15 cellular contexts compared by ENCODE assay signal in the genomic region with DNA sequence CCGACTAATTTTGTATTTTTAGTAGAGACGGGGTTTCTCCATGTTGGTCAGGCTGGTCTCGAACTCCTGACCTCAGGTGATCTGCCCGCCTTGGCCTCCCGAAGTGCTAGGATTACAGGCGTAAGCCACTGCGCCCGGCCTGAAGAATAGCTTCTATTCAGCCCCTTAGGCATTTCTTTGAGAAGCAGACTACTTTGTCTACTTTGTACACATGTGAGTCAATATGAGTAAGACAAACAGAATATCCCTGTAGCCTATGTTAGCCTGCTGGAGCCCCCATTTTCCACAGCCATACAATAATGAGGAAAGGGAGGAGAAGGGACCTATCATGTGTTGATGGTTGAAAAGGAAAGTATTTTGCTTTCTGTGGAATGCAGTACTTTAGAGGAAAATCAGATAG. TPM values are rescaled to one million over a fixed set of nuclear protein-coding genes. Genes with fewer than 3 reads are reported as not detected.
"Had no signal": no experiment of that assay in that cellular context is flagged by ENCODE, and none has a peak within 500 bp of the region (broad histone marks: within the 10 kb centered on the region; RNA-seq: fewer than 3 reads in every experiment).

No MANE protein-coding gene starts in this region.

RNA-seq across cellular contexts. Expression of a gene that starts 5.8 kb away (rescaled TPM):
- total RNA-seq: stomach, subcutaneous adipose tissue, suprapubic skin, temporal lobe, thoracic aorta, thyroid gland, tibial nerve, transverse colon, upper lobe of left lung, upper lobe of right lung, ureter, urinary bladder, uterus, vagina had no signal

RNA-seq across cellular contexts. Expression of a gene that starts 27.7 kb away (rescaled TPM):
- total RNA-seq: stomach, subcutaneous adipose tissue, temporal lobe, thoracic aorta, tibial nerve, upper lobe of left lung, upper lobe of right lung, ureter, urinary bladder, uterus had no signal

RNA-seq across cellular contexts. Expression of a gene that starts 31.1 kb away (rescaled TPM):
- total RNA-seq: stomach, subcutaneous adipose tissue, suprapubic skin, temporal lobe, thoracic aorta, thyroid gland, tibial nerve, transverse colon, upper lobe of left lung, upper lobe of right lung, ureter, urinary bladder, uterus, vagina had no signal

RNA-seq across cellular contexts. Expression of a gene that starts 37.3 kb away (rescaled TPM):
- total RNA-seq: stomach, subcutaneous adipose tissue, suprapubic skin, temporal lobe, thoracic aorta, thyroid gland, tibial nerve, transverse colon, upper lobe of left lung, upper lobe of right lung, ureter, urinary bladder, uterus, vagina had no signal

RNA-seq across cellular contexts. Expression of a gene that starts 49.7 kb away (rescaled TPM):
- total RNA-seq: stomach, subcutaneous adipose tissue, suprapubic skin, temporal lobe, testis, thoracic aorta, thyroid gland, tibial nerve, transverse colon, upper lobe of left lung, upper lobe of right lung, ureter, urinary bladder, uterus, vagina had no signal
